Comparison of ENCODE assay signal across 8 cellular contexts in the genomic region with DNA sequence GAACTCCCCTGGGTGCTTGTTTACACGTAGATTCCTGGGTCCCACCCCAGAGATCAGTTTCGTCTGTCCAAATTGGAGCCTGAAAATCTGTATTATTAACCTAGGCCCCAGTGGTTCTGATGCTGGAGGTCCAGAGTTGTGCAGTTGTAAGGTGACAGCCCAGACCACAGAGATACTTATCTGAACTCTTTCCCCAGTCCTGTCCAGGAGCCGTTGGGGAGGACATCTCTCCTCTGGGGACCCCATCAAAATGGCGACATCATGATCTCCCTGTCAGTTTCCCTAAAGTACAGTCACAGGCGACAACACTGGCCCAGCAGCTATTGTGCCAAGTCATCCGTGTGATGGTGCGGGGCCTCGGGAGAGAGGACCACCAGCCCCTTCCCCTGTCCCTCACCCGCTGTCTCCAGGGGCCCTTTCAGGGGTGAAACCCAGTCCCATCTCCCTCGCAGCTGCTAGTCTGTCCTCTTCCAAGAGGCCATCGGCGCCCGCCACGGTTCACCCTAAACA. TPM values are rescaled to one million over a fixed set of nuclear protein-coding genes. Genes with fewer than 3 reads are reported as not detected.
DNase-seq lines count a peak whose midpoint lies in the region; ATAC-seq and TF ChIP-seq lines count a peak whose summit lies in the region.

No MANE protein-coding gene starts in this region.

- H3K9me3 Mint-ChIP-seq in IgD-negative memory B cell (no peaks in the 10 kb centered on the region), naive B cell (no peaks in the 10 kb centered on the region)
- no peaks in the 10 kb centered on the region for H3K9me3 Mint-ChIP-seq in central memory CD8-positive, alpha-beta T cell

- H3K4me3 Mint-ChIP-seq in IgD-negative memory B cell (peak overlapping the region; percentile 55 to 98 (median 78)), naive B cell (peak overlapping the region; percentile 80 to 96 (median 86))
- H3K4me3 Mint-ChIP-seq in central memory CD8-positive, alpha-beta T cell = peak overlapping the region; percentile 97

- H3K36me3 Mint-ChIP-seq in IgD-negative memory B cell (no peaks in the 10 kb centered on the region), naive B cell (no peaks in the 10 kb centered on the region)
- H3K36me3 Mint-ChIP-seq in central memory CD8-positive, alpha-beta T cell (ENCODE audit: insufficient read depth) = peaks cover 49% of the 10 kb centered on the region

- H3K27ac Mint-ChIP-seq in IgD-negative memory B cell (peak overlapping the region; percentile 84 to 94 (median 85)), naive B cell (peak overlapping the region; percentile 97 to 100 (median 99))
- peak overlapping the region; percentile 100 for H3K27ac Mint-ChIP-seq in central memory CD8-positive, alpha-beta T cell (ENCODE audit: low read depth)

- H3K4me1 Mint-ChIP-seq in IgD-negative memory B cell (peaks cover 13 to 20% (median 19%) of the 10 kb centered on the region in 3 donors), naive B cell (peaks cover 22 to 41% (median 40%) of the 10 kb centered on the region in 3 donors)
- peaks cover 74% of the 10 kb centered on the region for H3K4me1 Mint-ChIP-seq in central memory CD8-positive, alpha-beta T cell

- H3K4me3 ChIP-seq in AG10803 (ENCODE audit: low read length) = peak overlapping the region; percentile 84

- DNase-seq in AG10803 (ENCODE audit: low read depth) (no peak), naive B cell (no peak), putamen (ENCODE audit: low spot score) (no peak), HuH-7.5 (ENCODE audit: low spot score) (no peak)
- DNase-seq in central memory CD8-positive, alpha-beta T cell (ENCODE audit: low spot score in 2 of 2) = no peak
- no peak for DNase-seq in stimulated activated CD4-positive, alpha-beta T cell treated with anti-CD3 and anti-CD28 coated beads, Interleukin-1b, Interleukin-23, amount 100 ng/mL, for 48 hours

- H3K27me3 Mint-ChIP-seq in IgD-negative memory B cell (no peaks in the 10 kb centered on the region), naive B cell (peaks cover 0 to 14% (median 12%) of the 10 kb centered on the region in 3 donors)
- H3K27me3 Mint-ChIP-seq in central memory CD8-positive, alpha-beta T cell = no peaks in the 10 kb centered on the region

- no peak for TF ChIP-seq CTCF in AG10803 (conservative IDR thresholded peaks at IDR 0.05; ENCODE audit: low read length)

- no peak for ATAC-seq in central memory CD8-positive, alpha-beta T cell (replicated peaks; ENCODE audit: extremely low read depth, poor library complexity, severe bottlenecking)
- ATAC-seq in naive B cell (ENCODE audit: low read depth in 2 of 2) (no peak), HG03442 (IDR thresholded peaks at IDR 0.05; ENCODE audit: unreplicated experiment) (no peak)

RNA-seq across cellular contexts. Expression of gene EFHD2, which starts 0.7 kb away (rescaled TPM):
- polyA plus RNA-seq in IgD-negative memory B cell (81.8 TPM), naive B cell (ENCODE audit: low read depth in 6 of 6) (10 to 100 TPM; 34.1 to 49.5 (median 44.3) TPM)

RNA-seq across cellular contexts. Expression of gene CTRC, which starts 29.3 kb away (rescaled TPM):
- polyA plus RNA-seq in IgD-negative memory B cell = not detected
- not detected for polyA plus RNA-seq in naive B cell (ENCODE audit: low read depth in 6 of 6)

RNA-seq across cellular contexts. Expression of gene CELA2A, which starts 47.6 kb away (rescaled TPM):
- polyA plus RNA-seq in IgD-negative memory B cell (not detected), naive B cell (ENCODE audit: low read depth in 6 of 6) (not detected)
